In genomic region chr3:42590989-42591756, GRCh38 we compare ENCODE assay signal across 8 cellular contexts. TPM values are rescaled to one million over a fixed set of nuclear protein-coding genes. Genes with fewer than 3 reads are reported as not detected.
DNase-seq lines count a peak whose midpoint lies in the region; ATAC-seq and TF ChIP-seq lines count a peak whose summit lies in the region.

No MANE protein-coding gene starts in this region.

- H3K27ac ChIP-seq in A673 (ENCODE audit: low read depth, low read length, poor library complexity, severe bottlenecking) (no peak overlapping the region), ascending aorta (peak overlapping the region; percentile 81 to 91), thyroid gland (peak overlapping the region; percentile 68 to 73 (median 73))

- H3K27me3 ChIP-seq in A673 (replicated peaks; ENCODE audit: insufficient read depth, low read depth, low read length, poor library complexity) (no peaks in the 10 kb centered on the region), ascending aorta (no peaks in the 10 kb centered on the region), thyroid gland (no peaks in the 10 kb centered on the region)

- no peak for TF ChIP-seq POLR2A in thyroid gland (IDR thresholded peaks at IDR 0.05)

- no peak for TF ChIP-seq CTCF in A673 (conservative IDR thresholded peaks at IDR 0.05; ENCODE audit: low read depth, low read length)
- TF ChIP-seq CTCF in ascending aorta (IDR thresholded peaks at IDR 0.05) = no peak
- no peak for TF ChIP-seq CTCF in thyroid gland (IDR thresholded peaks at IDR 0.05)

- H3K36me3 ChIP-seq in A673 (ENCODE audit: insufficient read depth, low read length, poor library complexity, severe bottlenecking) (peaks cover 4% of the 10 kb centered on the region), ascending aorta (peaks cover 3 to 4% of the 10 kb centered on the region in 2 donors), thyroid gland (peaks cover 0 to 2% of the 10 kb centered on the region in 2 donors)

- intact Hi-C loops in A673 (cut with micrococcal nuclease; ENCODE audit: unreplicated experiment) = no loop called here
- intact Hi-C loops in ascending aorta (cut with DNase I) = loop anchor here (1.0 kb wide), 1 partner anchor 9 kb away; the partner anchor contains the start of gene NKTR
- intact Hi-C loops in thyroid gland (cut with DNase I) = loop anchor here (2.0 kb wide), 1 partner anchor 64 kb away; no protein-coding TSS in a partner anchor

- CTCF ChIA-PET in A673 (lab: Charles Lee) = no interaction called here

- DNase-seq in A673 (ENCODE audit: low spot score) = no peak
- no peak for DNase-seq in ascending aorta (ENCODE audit: low spot score in 2 of 2)
- peak; percentile 62 for DNase-seq in left kidney (ENCODE audit: low read depth, low spot score)
- peak in 1 of 2 donors; percentile 39 for DNase-seq in thyroid gland
- DNase-seq in AML-193 (lab: John Stamatoyannopoulos, UW) = no peak
- no peak for DNase-seq in NCI-H446 (lab: John Stamatoyannopoulos, UW)

- TSS peak; percentile 46 for BruUV-seq in A673 (replicated peaks; lab: Mats Ljungman, UMichigan)

- H3K4me3 ChIP-seq in A673 (ENCODE audit: low read depth, low read length, poor library complexity, severe bottlenecking) (peak overlapping the region; percentile 52), ascending aorta (peak overlapping the region; percentile 78 to 93), thyroid gland (replicated peaks in 1 of 3) (peak overlapping the region in 2 of 3 donors; percentile 59)

- POLR2A ChIA-PET in A673 (lab: Charles Lee; ENCODE audit: low non-redundant PET) = no interaction called here

- peak; percentile 2 for ATAC-seq in HG02981 (IDR thresholded peaks at IDR 0.05; ENCODE audit: unreplicated experiment)
- ATAC-seq in HG03342 (IDR thresholded peaks at IDR 0.05; ENCODE audit: unreplicated experiment) = no peak

- WGBS in thyroid gland, 2 donors = 6 to 8% methylated on average over 34 to 38 of the region's 44 CpGs

- H3K4me1 ChIP-seq in A673 (ENCODE audit: insufficient read depth, low read length, poor library complexity, severe bottlenecking) (no peaks in the 10 kb centered on the region), ascending aorta (peaks cover 0 to 8% of the 10 kb centered on the region in 2 donors), thyroid gland (peaks cover 12 to 16% of the 10 kb centered on the region in 2 donors)

- no peaks in the 10 kb centered on the region for H3K9me3 ChIP-seq in A673 (ENCODE audit: low read depth, low read length, poor library complexity, severe bottlenecking)
- no peaks in the 10 kb centered on the region for H3K9me3 ChIP-seq in ascending aorta
- H3K9me3 ChIP-seq in thyroid gland = no peaks in the 10 kb centered on the region

RNA-seq across cellular contexts. Expression of gene SS18L2, which starts 0.5 kb away (rescaled TPM):
- total RNA-seq in A673 (2021) = 13.5 and 14.9 TPM in 2 replicates
- 1.5 TPM for total RNA-seq in ascending aorta
- total RNA-seq in thyroid gland = 10 to 100 TPM; 16.0 to 54.0 (median 27.9) TPM

RNA-seq across cellular contexts. Expression of gene NKTR, which starts 9.3 kb away (rescaled TPM):
- total RNA-seq in A673 (2021) (44.8 and 53.1 TPM in 2 replicates), ascending aorta (41.7 TPM), thyroid gland (100 to 1,000 TPM; 157 to 383 (median 197) TPM)

RNA-seq across cellular contexts. Expression of gene SEC22C, which starts 9.4 kb away (rescaled TPM):
- total RNA-seq in A673 (2021) = 28.9 and 29.5 TPM in 2 replicates
- 28.3 TPM for total RNA-seq in ascending aorta
- total RNA-seq in thyroid gland = 10 to 100 TPM; 59.9 to 66.4 (median 62.7) TPM
